In the genomic region with DNA sequence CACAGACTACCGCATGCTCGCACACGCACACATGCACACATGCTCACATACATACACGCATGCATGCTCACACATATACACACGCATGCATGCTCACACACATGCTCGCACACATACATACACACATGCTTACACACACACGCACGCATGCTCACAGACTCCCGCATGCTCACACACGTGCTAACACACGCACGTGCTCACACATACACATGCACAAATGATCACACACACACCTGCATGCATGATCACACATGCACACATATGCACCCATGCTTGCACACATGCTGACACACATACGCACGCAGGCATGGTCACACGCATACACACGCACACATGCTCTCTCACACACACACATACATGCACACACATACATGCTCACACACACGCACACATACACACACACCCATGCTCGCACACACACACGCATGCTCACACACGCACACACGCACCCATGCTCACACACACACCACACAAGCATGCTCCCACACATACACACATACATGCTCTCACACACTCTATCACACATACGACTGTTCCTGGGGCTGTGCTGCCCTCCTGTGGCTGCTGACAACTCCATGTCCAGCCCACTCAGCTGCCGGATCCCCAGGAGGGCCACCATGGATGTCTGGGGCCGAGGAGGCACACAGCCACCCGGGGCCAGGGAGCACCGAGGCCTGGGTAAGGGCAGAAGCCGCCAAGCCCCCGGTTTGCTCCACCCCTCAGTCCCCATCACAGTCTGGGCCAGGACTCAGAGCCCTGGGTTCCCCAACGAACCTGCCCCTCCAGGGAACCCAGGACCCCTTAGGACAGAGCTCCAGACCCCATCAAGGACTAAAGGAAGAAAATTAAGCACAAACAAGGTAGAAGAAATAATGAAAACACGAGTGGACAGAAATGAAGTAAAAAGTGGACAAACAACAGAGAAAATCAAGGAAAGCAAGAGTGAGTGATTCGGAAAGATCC, we compare ENCODE assay signal across 1 cellular context.
A peak's percentile ranks its signal among the peaks of the same experiment; 100 is the strongest.
TF ChIP-seq lines count a peak whose summit lies in the region.

No MANE protein-coding gene starts in this region.

TF ChIP-seq in GM12878, 131 proteins besides CTCF, POLR2A, EP300 and RAD21 (continued from another document):
- TF ChIP-seq, protein P1, sequence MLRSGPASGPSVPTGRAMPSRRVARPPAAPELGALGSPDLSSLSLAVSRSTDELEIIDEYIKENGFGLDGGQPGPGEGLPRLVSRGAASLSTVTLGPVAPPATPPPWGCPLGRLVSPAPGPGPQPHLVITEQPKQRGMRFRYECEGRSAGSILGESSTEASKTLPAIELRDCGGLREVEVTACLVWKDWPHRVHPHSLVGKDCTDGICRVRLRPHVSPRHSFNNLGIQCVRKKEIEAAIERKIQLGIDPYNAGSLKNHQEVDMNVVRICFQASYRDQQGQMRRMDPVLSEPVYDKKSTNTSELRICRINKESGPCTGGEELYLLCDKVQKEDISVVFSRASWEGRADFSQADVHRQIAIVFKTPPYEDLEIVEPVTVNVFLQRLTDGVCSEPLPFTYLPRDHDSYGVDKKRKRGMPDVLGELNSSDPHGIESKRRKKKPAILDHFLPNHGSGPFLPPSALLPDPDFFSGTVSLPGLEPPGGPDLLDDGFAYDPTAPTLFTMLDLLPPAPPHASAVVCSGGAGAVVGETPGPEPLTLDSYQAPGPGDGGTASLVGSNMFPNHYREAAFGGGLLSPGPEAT (IDR thresholded peaks at IDR 0.05; ENCODE audit: low read depth), result no peak
- TF ChIP-seq, protein P2, sequence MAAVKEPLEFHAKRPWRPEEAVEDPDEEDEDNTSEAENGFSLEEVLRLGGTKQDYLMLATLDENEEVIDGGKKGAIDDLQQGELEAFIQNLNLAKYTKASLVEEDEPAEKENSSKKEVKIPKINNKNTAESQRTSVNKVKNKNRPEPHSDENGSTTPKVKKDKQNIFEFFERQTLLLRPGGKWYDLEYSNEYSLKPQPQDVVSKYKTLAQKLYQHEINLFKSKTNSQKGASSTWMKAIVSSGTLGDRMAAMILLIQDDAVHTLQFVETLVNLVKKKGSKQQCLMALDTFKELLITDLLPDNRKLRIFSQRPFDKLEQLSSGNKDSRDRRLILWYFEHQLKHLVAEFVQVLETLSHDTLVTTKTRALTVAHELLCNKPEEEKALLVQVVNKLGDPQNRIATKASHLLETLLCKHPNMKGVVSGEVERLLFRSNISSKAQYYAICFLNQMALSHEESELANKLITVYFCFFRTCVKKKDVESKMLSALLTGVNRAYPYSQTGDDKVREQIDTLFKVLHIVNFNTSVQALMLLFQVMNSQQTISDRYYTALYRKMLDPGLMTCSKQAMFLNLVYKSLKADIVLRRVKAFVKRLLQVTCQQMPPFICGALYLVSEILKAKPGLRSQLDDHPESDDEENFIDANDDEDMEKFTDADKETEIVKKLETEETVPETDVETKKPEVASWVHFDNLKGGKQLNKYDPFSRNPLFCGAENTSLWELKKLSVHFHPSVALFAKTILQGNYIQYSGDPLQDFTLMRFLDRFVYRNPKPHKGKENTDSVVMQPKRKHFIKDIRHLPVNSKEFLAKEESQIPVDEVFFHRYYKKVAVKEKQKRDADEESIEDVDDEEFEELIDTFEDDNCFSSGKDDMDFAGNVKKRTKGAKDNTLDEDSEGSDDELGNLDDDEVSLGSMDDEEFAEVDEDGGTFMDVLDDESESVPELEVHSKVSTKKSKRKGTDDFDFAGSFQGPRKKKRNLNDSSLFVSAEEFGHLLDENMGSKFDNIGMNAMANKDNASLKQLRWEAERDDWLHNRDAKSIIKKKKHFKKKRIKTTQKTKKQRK (IDR thresholded peaks at IDR 0.05; ENCODE audit: low read depth, low read length), result no peak
- TF ChIP-seq YY1 (IDR thresholded peaks at IDR 0.05; ENCODE audit: low read depth, low read length) (peak; percentile 77), CREM (IDR thresholded peaks at IDR 0.05; ENCODE audit: low read depth) (no peak), RUNX3 (IDR thresholded peaks at IDR 0.05; ENCODE audit: low read length) (peak; percentile 23; the same call in 1 of the 2 replicates), FOXK2 (IDR thresholded peaks at IDR 0.05) (no peak), CHD1 (IDR thresholded peaks at IDR 0.05; ENCODE audit: low read depth, low read length) (no peak), ATF7 (IDR thresholded peaks at IDR 0.05; ENCODE audit: low read depth) (no peak; the same call in 1 of the 2 replicates), NFIC (IDR thresholded peaks at IDR 0.05; ENCODE audit: low read depth, low read length) (no peak), SIX5 (IDR thresholded peaks at IDR 0.05; ENCODE audit: low read depth, low read length, severe bottlenecking) (no peak), HDAC2 (IDR thresholded peaks at IDR 0.05) (no peak)
- TF ChIP-seq, protein P3, sequence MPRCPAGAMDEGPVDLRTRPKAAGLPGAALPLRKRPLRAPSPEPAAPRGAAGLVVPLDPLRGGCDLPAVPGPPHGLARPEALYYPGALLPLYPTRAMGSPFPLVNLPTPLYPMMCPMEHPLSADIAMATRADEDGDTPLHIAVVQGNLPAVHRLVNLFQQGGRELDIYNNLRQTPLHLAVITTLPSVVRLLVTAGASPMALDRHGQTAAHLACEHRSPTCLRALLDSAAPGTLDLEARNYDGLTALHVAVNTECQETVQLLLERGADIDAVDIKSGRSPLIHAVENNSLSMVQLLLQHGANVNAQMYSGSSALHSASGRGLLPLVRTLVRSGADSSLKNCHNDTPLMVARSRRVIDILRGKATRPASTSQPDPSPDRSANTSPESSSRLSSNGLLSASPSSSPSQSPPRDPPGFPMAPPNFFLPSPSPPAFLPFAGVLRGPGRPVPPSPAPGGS (IDR thresholded peaks at IDR 0.05; ENCODE audit: borderline replicate concordance, insufficient read depth, low read depth, low read length, poor library complexity, severe bottlenecking), result peak; percentile 94
- TF ChIP-seq, protein P4, sequence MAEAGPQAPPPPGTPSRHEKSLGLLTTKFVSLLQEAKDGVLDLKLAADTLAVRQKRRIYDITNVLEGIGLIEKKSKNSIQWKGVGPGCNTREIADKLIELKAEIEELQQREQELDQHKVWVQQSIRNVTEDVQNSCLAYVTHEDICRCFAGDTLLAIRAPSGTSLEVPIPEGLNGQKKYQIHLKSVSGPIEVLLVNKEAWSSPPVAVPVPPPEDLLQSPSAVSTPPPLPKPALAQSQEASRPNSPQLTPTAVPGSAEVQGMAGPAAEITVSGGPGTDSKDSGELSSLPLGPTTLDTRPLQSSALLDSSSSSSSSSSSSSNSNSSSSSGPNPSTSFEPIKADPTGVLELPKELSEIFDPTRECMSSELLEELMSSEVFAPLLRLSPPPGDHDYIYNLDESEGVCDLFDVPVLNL (IDR thresholded peaks at IDR 0.05; ENCODE audit: low read depth, low read length), result no peak
